In genomic region chr21:25881524-25882376, GRCh38 we compare ENCODE assay signal across 8 cellular contexts.
DNase-seq lines count a peak whose midpoint lies in the region; ATAC-seq and TF ChIP-seq lines count a peak whose summit lies in the region.

No MANE protein-coding gene starts in this region.

- TF ChIP-seq POLR2A in lower leg skin (IDR thresholded peaks at IDR 0.05): no peak

- DNase-seq in Ammon's horn (ENCODE audit: low spot score): peak; percentile 83
- DNase-seq in NCI-H2227 (lab: John Stamatoyannopoulos, UW; ENCODE audit: unreplicated experiment): peak; percentile 73
- DNase-seq in activated CD4-positive, alpha-beta T cell treated with anti-CD3 and anti-CD28 coated beads for 24 hours (ENCODE audit: low read depth in 2 of 2): peak; percentile 26 to 37
- peak; percentile 84 for DNase-seq in choroid plexus epithelial cell (ENCODE audit: low read depth)
- DNase-seq in lower leg skin (ENCODE audit: low spot score in 2 of 2): peak; percentile 29 to 92
- peak; percentile 14 for DNase-seq in stimulated activated CD8-positive, alpha-beta memory T cell treated with anti-CD3 and anti-CD28 coated beads, Interleukin-15, amount 100 ng/mL, for 1 hour (ENCODE audit: low read depth)

- ATAC-seq in GM18867 (IDR thresholded peaks at IDR 0.05; ENCODE audit: unreplicated experiment): peak; percentile 92
- ATAC-seq in HG03060 (IDR thresholded peaks at IDR 0.05; ENCODE audit: low read depth, unreplicated experiment): peak; percentile 77

- H3K4me3 ChIP-seq in choroid plexus epithelial cell (ENCODE audit: low read depth, low read length): no peak overlapping the region
- no peak overlapping the region for H3K4me3 ChIP-seq in lower leg skin (ENCODE audit: low read depth, poor library complexity, severe bottlenecking)

- intact Hi-C loops in lower leg skin (cut with DNase I; ENCODE audit: low total_unique reads): loop anchor here (5.0 kb wide), 1 partner anchor 836 kb away; no protein-coding TSS in a partner anchor

- 66 to 71% methylated on average over 17 of the region's 17 CpGs for WGBS in lower leg skin, 2 donors

- TF ChIP-seq CTCF in choroid plexus epithelial cell (conservative IDR thresholded peaks at IDR 0.05; ENCODE audit: low read depth, low read length) (peak; percentile 99), lower leg skin (IDR thresholded peaks at IDR 0.05) (peak in 1 of 3 donors; percentile 52)

Comparison
In these comparisons a context has a peak if more than half of its experiments do, and no peak if none do; other contexts are left out.
1. DNase-seq: peak in every context shown above with its lines; median percentile 84 in choroid plexus epithelial cell; 83 in Ammon's horn; 73 in NCI-H2227; 60 in lower leg skin; 32 in activated CD4-positive, alpha-beta T cell treated with anti-CD3 and anti-CD28 coated beads for 24 hours; 14 in stimulated activated CD8-positive, alpha-beta memory T cell treated with anti-CD3 and anti-CD28 coated beads, Interleukin-15, amount 100 ng/mL, for 1 hour.